Comparison of ENCODE assay signal across 1 cellular context in the genomic region with DNA sequence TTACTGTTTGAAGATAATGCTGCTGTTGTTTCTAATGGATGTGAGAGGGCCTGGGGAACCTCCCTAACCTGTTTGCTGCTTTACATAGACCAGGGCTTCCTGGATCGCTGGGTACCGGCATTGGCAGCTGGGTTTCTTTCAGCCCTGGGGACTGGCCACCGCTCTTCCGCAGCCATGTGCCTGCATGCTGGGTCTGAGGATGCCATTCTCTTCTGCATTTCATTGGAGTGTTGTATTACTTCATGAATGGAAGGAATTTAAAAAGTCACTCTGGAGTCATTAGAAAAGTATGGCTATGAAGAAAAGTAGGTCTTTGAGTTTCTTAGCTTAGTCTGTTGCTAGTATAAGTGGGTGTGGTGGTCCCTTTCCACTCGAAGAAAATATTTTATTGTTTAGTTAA.
TF ChIP-seq lines count a peak whose summit lies in the region.

No MANE protein-coding gene starts in this region.

TF ChIP-seq in GM12878, 131 proteins besides CTCF, POLR2A, EP300 and RAD21 (continued from another document):
- TF ChIP-seq, protein P1, sequence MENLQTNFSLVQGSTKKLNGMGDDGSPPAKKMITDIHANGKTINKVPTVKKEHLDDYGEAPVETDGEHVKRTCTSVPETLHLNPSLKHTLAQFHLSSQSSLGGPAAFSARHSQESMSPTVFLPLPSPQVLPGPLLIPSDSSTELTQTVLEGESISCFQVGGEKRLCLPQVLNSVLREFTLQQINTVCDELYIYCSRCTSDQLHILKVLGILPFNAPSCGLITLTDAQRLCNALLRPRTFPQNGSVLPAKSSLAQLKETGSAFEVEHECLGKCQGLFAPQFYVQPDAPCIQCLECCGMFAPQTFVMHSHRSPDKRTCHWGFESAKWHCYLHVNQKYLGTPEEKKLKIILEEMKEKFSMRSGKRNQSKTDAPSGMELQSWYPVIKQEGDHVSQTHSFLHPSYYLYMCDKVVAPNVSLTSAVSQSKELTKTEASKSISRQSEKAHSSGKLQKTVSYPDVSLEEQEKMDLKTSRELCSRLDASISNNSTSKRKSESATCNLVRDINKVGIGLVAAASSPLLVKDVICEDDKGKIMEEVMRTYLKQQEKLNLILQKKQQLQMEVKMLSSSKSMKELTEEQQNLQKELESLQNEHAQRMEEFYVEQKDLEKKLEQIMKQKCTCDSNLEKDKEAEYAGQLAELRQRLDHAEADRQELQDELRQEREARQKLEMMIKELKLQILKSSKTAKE (IDR thresholded peaks at IDR 0.05; ENCODE audit: low read depth, poor library complexity, severe bottlenecking) = no peak
- no peak for TF ChIP-seq ASH2L (IDR thresholded peaks at IDR 0.05; ENCODE audit: borderline replicate concordance, low read depth)
- no peak for TF ChIP-seq TAF1 (IDR thresholded peaks at IDR 0.05; ENCODE audit: borderline replicate concordance, low read depth, low read length)
- no peak for TF ChIP-seq ETV6 (conservative IDR thresholded peaks at IDR 0.05 in 1 of 2, IDR thresholded peaks at IDR 0.05 in 1 of 2; ENCODE audit: borderline replicate concordance in 1 of 2, low read depth in 1 of 2)
- TF ChIP-seq, protein P2, sequence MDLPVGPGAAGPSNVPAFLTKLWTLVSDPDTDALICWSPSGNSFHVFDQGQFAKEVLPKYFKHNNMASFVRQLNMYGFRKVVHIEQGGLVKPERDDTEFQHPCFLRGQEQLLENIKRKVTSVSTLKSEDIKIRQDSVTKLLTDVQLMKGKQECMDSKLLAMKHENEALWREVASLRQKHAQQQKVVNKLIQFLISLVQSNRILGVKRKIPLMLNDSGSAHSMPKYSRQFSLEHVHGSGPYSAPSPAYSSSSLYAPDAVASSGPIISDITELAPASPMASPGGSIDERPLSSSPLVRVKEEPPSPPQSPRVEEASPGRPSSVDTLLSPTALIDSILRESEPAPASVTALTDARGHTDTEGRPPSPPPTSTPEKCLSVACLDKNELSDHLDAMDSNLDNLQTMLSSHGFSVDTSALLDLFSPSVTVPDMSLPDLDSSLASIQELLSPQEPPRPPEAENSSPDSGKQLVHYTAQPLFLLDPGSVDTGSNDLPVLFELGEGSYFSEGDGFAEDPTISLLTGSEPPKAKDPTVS (IDR thresholded peaks at IDR 0.05; ENCODE audit: low read depth, low read length) = no peak
- TF ChIP-seq CREB1 (IDR thresholded peaks at IDR 0.05; ENCODE audit: low read depth) = no peak
- TF ChIP-seq NR2C2 (IDR thresholded peaks at IDR 0.05; ENCODE audit: borderline replicate concordance, control insufficient read depth, insufficient read length, low read depth) = no peak
- no peak for TF ChIP-seq RCOR1 (conservative IDR thresholded peaks at IDR 0.05; ENCODE audit: low read depth, low read length)
- TF ChIP-seq BMI1 (IDR thresholded peaks at IDR 0.05; ENCODE audit: borderline replicate concordance) = no peak
- TF ChIP-seq, protein P3, sequence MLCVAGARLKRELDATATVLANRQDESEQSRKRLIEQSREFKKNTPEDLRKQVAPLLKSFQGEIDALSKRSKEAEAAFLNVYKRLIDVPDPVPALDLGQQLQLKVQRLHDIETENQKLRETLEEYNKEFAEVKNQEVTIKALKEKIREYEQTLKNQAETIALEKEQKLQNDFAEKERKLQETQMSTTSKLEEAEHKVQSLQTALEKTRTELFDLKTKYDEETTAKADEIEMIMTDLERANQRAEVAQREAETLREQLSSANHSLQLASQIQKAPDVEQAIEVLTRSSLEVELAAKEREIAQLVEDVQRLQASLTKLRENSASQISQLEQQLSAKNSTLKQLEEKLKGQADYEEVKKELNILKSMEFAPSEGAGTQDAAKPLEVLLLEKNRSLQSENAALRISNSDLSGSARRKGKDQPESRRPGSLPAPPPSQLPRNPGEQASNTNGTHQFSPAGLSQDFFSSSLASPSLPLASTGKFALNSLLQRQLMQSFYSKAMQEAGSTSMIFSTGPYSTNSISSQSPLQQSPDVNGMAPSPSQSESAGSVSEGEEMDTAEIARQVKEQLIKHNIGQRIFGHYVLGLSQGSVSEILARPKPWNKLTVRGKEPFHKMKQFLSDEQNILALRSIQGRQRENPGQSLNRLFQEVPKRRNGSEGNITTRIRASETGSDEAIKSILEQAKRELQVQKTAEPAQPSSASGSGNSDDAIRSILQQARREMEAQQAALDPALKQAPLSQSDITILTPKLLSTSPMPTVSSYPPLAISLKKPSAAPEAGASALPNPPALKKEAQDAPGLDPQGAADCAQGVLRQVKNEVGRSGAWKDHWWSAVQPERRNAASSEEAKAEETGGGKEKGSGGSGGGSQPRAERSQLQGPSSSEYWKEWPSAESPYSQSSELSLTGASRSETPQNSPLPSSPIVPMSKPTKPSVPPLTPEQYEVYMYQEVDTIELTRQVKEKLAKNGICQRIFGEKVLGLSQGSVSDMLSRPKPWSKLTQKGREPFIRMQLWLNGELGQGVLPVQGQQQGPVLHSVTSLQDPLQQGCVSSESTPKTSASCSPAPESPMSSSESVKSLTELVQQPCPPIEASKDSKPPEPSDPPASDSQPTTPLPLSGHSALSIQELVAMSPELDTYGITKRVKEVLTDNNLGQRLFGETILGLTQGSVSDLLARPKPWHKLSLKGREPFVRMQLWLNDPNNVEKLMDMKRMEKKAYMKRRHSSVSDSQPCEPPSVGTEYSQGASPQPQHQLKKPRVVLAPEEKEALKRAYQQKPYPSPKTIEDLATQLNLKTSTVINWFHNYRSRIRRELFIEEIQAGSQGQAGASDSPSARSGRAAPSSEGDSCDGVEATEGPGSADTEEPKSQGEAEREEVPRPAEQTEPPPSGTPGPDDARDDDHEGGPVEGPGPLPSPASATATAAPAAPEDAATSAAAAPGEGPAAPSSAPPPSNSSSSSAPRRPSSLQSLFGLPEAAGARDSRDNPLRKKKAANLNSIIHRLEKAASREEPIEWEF (IDR thresholded peaks at IDR 0.05; ENCODE audit: insufficient replicate concordance, low read depth, low read length) = no peak
- TF ChIP-seq TCF7 (IDR thresholded peaks at IDR 0.05; ENCODE audit: borderline replicate concordance) = no peak
- TF ChIP-seq, protein P4, sequence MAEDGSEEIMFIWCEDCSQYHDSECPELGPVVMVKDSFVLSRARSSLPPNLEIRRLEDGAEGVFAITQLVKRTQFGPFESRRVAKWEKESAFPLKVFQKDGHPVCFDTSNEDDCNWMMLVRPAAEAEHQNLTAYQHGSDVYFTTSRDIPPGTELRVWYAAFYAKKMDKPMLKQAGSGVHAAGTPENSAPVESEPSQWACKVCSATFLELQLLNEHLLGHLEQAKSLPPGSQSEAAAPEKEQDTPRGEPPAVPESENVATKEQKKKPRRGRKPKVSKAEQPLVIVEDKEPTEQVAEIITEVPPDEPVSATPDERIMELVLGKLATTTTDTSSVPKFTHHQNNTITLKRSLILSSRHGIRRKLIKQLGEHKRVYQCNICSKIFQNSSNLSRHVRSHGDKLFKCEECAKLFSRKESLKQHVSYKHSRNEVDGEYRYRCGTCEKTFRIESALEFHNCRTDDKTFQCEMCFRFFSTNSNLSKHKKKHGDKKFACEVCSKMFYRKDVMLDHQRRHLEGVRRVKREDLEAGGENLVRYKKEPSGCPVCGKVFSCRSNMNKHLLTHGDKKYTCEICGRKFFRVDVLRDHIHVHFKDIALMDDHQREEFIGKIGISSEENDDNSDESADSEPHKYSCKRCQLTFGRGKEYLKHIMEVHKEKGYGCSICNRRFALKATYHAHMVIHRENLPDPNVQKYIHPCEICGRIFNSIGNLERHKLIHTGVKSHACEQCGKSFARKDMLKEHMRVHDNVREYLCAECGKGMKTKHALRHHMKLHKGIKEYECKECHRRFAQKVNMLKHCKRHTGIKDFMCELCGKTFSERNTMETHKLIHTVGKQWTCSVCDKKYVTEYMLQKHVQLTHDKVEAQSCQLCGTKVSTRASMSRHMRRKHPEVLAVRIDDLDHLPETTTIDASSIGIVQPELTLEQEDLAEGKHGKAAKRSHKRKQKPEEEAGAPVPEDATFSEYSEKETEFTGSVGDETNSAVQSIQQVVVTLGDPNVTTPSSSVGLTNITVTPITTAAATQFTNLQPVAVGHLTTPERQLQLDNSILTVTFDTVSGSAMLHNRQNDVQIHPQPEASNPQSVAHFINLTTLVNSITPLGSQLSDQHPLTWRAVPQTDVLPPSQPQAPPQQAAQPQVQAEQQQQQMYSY (CRISPR knock-in tag; IDR thresholded peaks at IDR 0.05) = no peak
- no peak for TF ChIP-seq MTA3 (IDR thresholded peaks at IDR 0.05; ENCODE audit: borderline replicate concordance, low read length)
- TF ChIP-seq, protein P5, sequence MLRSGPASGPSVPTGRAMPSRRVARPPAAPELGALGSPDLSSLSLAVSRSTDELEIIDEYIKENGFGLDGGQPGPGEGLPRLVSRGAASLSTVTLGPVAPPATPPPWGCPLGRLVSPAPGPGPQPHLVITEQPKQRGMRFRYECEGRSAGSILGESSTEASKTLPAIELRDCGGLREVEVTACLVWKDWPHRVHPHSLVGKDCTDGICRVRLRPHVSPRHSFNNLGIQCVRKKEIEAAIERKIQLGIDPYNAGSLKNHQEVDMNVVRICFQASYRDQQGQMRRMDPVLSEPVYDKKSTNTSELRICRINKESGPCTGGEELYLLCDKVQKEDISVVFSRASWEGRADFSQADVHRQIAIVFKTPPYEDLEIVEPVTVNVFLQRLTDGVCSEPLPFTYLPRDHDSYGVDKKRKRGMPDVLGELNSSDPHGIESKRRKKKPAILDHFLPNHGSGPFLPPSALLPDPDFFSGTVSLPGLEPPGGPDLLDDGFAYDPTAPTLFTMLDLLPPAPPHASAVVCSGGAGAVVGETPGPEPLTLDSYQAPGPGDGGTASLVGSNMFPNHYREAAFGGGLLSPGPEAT (IDR thresholded peaks at IDR 0.05; ENCODE audit: low read depth) = no peak
- TF ChIP-seq, protein P6, sequence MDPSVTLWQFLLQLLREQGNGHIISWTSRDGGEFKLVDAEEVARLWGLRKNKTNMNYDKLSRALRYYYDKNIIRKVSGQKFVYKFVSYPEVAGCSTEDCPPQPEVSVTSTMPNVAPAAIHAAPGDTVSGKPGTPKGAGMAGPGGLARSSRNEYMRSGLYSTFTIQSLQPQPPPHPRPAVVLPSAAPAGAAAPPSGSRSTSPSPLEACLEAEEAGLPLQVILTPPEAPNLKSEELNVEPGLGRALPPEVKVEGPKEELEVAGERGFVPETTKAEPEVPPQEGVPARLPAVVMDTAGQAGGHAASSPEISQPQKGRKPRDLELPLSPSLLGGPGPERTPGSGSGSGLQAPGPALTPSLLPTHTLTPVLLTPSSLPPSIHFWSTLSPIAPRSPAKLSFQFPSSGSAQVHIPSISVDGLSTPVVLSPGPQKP (IDR thresholded peaks at IDR 0.05; ENCODE audit: low read depth, low read length) = no peak
- TF ChIP-seq, protein P7, sequence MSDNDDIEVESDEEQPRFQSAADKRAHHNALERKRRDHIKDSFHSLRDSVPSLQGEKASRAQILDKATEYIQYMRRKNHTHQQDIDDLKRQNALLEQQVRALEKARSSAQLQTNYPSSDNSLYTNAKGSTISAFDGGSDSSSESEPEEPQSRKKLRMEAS (IDR thresholded peaks at IDR 0.05; ENCODE audit: low read depth, low read length) = no peak
